ENCODE assay signal across 14 cellular contexts in the genomic region with DNA sequence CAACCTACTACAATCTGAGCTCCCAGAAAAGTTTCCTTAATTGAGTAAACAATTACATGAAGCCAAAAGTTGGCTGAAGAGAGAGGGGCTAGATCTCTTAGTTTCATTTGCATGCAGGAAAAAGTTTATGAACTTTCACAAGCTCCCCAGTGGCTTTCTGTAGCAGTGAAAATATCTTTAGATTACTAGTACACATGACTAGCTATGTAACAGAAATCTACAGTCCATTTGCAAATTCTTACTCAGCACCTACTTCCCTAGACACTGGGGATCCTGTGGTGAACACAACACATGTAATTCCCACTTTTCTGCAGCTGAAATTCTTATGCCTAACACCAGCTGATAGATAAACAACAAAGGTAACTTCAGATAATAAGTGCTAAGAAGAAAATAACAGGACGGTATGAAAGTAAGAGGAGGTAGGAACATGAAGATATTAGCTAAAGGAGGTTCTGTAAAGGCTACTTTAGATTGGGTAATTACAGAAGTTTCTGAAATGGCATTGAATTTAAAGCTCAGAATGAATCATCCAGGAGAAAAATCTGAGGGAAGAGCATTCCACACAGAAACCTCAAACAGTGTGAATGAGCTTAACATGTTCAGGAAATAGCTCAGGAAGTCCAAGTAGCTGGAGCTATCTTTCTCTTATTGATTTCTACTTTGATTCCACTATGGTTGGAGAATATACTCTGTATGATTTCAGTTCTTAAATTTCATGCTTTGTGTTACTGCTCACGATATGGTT.
DNase-seq lines count a peak whose midpoint lies in the region; ATAC-seq and TF ChIP-seq lines count a peak whose summit lies in the region.
"Had no signal": no experiment of that assay in that cellular context is flagged by ENCODE, and none has a peak within 500 bp of the region (broad histone marks: within the 10 kb centered on the region; RNA-seq: fewer than 3 reads in every experiment).

No MANE protein-coding gene starts in this region.

- H3K14ac ChIP-seq in mesenchymal stem cell (ENCODE audit: low read length in 2 of 2) = no peak overlapping the region

- H3K79me2 ChIP-seq in Loucy (ENCODE audit: insufficient read depth, low read length) = no peaks in the 10 kb centered on the region

- DNase-seq in EL (peak; percentile 79), choroid plexus epithelial cell (ENCODE audit: low read depth) (peak; percentile 81), mesenchymal stem cell (peak; percentile 60), epidermal melanocyte (ENCODE audit: insufficient read length, low spot score) (no peak), upper lobe of left lung (no peak)
- DNase-seq: activated CD8-positive, alpha-beta T cell treated with anti-CD3 and anti-CD28 coated beads, Interleukin-2, amount 10 ng/mL, durations not matched to agents 7 days and 5 days; activated naive CD4-positive, alpha-beta T cell treated with anti-CD3 and anti-CD28 coated beads, Interleukin-2, amount 10 ng/mL, durations not matched to agents 7 days and 5 days; CD8-positive, alpha-beta memory T cell; effector memory CD4-positive, alpha-beta T cell; naive thymus-derived CD4-positive, alpha-beta T cell; NCI-H146 had no signal

- H3K4me2 ChIP-seq in Loucy (ENCODE audit: low read depth, low read length, poor library complexity, severe bottlenecking) (peak overlapping the region; percentile 4), mesenchymal stem cell (ENCODE audit: low read length, poor library complexity, severe bottlenecking) (no peak overlapping the region)

- no peak overlapping the region for H4K8ac ChIP-seq in mesenchymal stem cell (ENCODE audit: low read length)

- no peak overlapping the region for H2AK5ac ChIP-seq in mesenchymal stem cell (ENCODE audit: low read length, severe bottlenecking)

- peaks cover 7% of the 10 kb centered on the region for H3K79me1 ChIP-seq in mesenchymal stem cell (replicated peaks; ENCODE audit: low read length, poor library complexity, severe bottlenecking)

- no peak for TF ChIP-seq POLR2A in upper lobe of left lung (IDR thresholded peaks at IDR 0.05)

- H3K9ac ChIP-seq in Loucy (ENCODE audit: low read depth, low read length, poor library complexity, severe bottlenecking) = no peak overlapping the region
- H3K9ac ChIP-seq in mesenchymal stem cell (ENCODE audit: low read length) = peak overlapping the region; percentile 17

- H3K23ac ChIP-seq in mesenchymal stem cell (ENCODE audit: low read length in 2 of 2) = no peak overlapping the region

- no peaks in the 10 kb centered on the region for H3K36me3 ChIP-seq in Loucy (ENCODE audit: insufficient read depth, low read length)
- no peaks in the 10 kb centered on the region for H3K36me3 ChIP-seq in mesenchymal stem cell (ENCODE audit: control insufficient read depth in 1 of 2, insufficient read depth in 2 of 2, low read depth in 1 of 2, low read length in 2 of 2)
- H3K36me3 ChIP-seq in upper lobe of left lung = no peaks in the 10 kb centered on the region

- no peaks in the 10 kb centered on the region for H3K9me2 ChIP-seq in Loucy (replicated peaks; ENCODE audit: low read depth, low read length)

- no peaks in the 10 kb centered on the region for H3K9me3 ChIP-seq in Loucy (ENCODE audit: insufficient read depth, low read depth, low read length)
- H3K9me3 ChIP-seq in mesenchymal stem cell (ENCODE audit: control insufficient read depth, low read length) = no peaks in the 10 kb centered on the region
- H3K9me3 ChIP-seq in upper lobe of left lung = no peaks in the 10 kb centered on the region

- no peak for TF ChIP-seq CTCF in Loucy (conservative IDR thresholded peaks at IDR 0.05; ENCODE audit: low read length)
- TF ChIP-seq CTCF in choroid plexus epithelial cell (conservative IDR thresholded peaks at IDR 0.05; ENCODE audit: low read depth, low read length) = no peak
- no peak for TF ChIP-seq CTCF in upper lobe of left lung (IDR thresholded peaks at IDR 0.05)

- no peak for ATAC-seq in HG02852 (IDR thresholded peaks at IDR 0.05; ENCODE audit: unreplicated experiment)
- no peak for ATAC-seq in upper lobe of left lung (ENCODE audit: low FRiP score in 2 of 2)
- ATAC-seq in GM21447 (IDR thresholded peaks at IDR 0.05; ENCODE audit: unreplicated experiment) = no peak
- ATAC-seq: activated CD8-positive, alpha-beta T cell treated with anti-CD3 and anti-CD28 coated beads, Interleukin-2, amount 10 ng/mL, durations not matched to agents 7 days and 5 days; naive thymus-derived CD4-positive, alpha-beta T cell had no signal

- no peak overlapping the region for H2BK12ac ChIP-seq in mesenchymal stem cell (ENCODE audit: low read length in 2 of 2)

- H3K27me3 ChIP-seq in Loucy (ENCODE audit: insufficient read depth, low read length, poor library complexity, severe bottlenecking) = no peaks in the 10 kb centered on the region
- H3K27me3 ChIP-seq in mesenchymal stem cell (ENCODE audit: control insufficient read depth in 1 of 2, insufficient read depth in 1 of 2, low read length in 2 of 2) = no peaks in the 10 kb centered on the region
- no peaks in the 10 kb centered on the region for H3K27me3 ChIP-seq in upper lobe of left lung

- WGBS in mesenchymal stem cell = 67% methylated on average over 2 of the region's 2 CpGs
- 54 to 63% methylated on average over 2 of the region's 2 CpGs for WGBS in upper lobe of left lung, 2 donors

- peaks cover 24% of the 10 kb centered on the region for H3K4me1 ChIP-seq in Loucy (ENCODE audit: insufficient read depth, low read length, poor library complexity, severe bottlenecking)
- peaks cover 2% of the 10 kb centered on the region for H3K4me1 ChIP-seq in mesenchymal stem cell (ENCODE audit: control insufficient read depth, insufficient read depth, low read depth, low read length)
- peaks cover 0 to 21% (median 7%) of the 10 kb centered on the region in 4 donors for H3K4me1 ChIP-seq in upper lobe of left lung

- H3F3A ChIP-seq in Loucy (ENCODE audit: low read depth) = no peaks in the 10 kb centered on the region

- no peak for TF ChIP-seq EP300 in upper lobe of left lung (IDR thresholded peaks at IDR 0.05)

- H3K18ac ChIP-seq in mesenchymal stem cell (ENCODE audit: low read depth in 1 of 2, low read length in 2 of 2) = no peak overlapping the region

- H3K4me3 ChIP-seq in Loucy (ENCODE audit: low read length, poor library complexity, severe bottlenecking) (no peak overlapping the region), choroid plexus epithelial cell (ENCODE audit: low read depth, low read length) (no peak overlapping the region), mesenchymal stem cell (ENCODE audit: insufficient read depth in 1 of 2, low read depth in 1 of 2, low read length in 2 of 2) (no peak overlapping the region), upper lobe of left lung (no peak overlapping the region)

- H3K4ac ChIP-seq in mesenchymal stem cell (ENCODE audit: low read depth in 1 of 2, low read length in 2 of 2) = no peak overlapping the region

- no peak overlapping the region for H2BK15ac ChIP-seq in mesenchymal stem cell (ENCODE audit: low read depth, poor library complexity, severe bottlenecking)

- peak overlapping the region; percentile 67 for H3K27ac ChIP-seq in mesenchymal stem cell (ENCODE audit: low read length, poor library complexity, severe bottlenecking)
- no peak overlapping the region for H3K27ac ChIP-seq in upper lobe of left lung

- H2AFZ ChIP-seq in Loucy (ENCODE audit: low read length) (no peak overlapping the region), mesenchymal stem cell (ENCODE audit: low read depth, low read length) (no peak overlapping the region)

- no peak overlapping the region for H2BK5ac ChIP-seq in mesenchymal stem cell (ENCODE audit: low read depth, low read length, poor library complexity, severe bottlenecking)

- H4K91ac ChIP-seq in mesenchymal stem cell (ENCODE audit: low read length) = no peak overlapping the region

- no peak overlapping the region for H2BK120ac ChIP-seq in mesenchymal stem cell (ENCODE audit: low read depth, low read length)

- no peaks in the 10 kb centered on the region for H4K20me1 ChIP-seq in Loucy (ENCODE audit: insufficient read depth, low read length, poor library complexity, severe bottlenecking)

Comparison
In these comparisons a context has a peak if more than half of its experiments do, and no peak if none do; other contexts are left out.
1. DNase-seq: peak in EL (single experiment), choroid plexus epithelial cell (single experiment) and mesenchymal stem cell (single experiment); none in epidermal melanocyte (single experiment) and upper lobe of left lung (0 of 2).